In genomic region chr12:114355389-114356088, GRCh38 we compare ENCODE assay signal across 14 cellular contexts. TPM values are rescaled to one million over a fixed set of nuclear protein-coding genes. Genes with fewer than 3 reads are reported as not detected.
DNase-seq lines count a peak whose midpoint lies in the region; ATAC-seq and TF ChIP-seq lines count a peak whose summit lies in the region.
"Had no signal": no experiment of that assay in that cellular context is flagged by ENCODE, and none has a peak within 500 bp of the region (broad histone marks: within the 10 kb centered on the region; RNA-seq: fewer than 3 reads in every experiment).

No MANE protein-coding gene starts in this region.

- peak; percentile 5 for DNase-seq in DND-41
- peak; percentile 7 for DNase-seq in HCT116 (ENCODE audit: low read depth, low spot score)
- peak in 1 of 2 donors; percentile 43 for DNase-seq in left lung
- DNase-seq in SHP77 treated with DMSO at 0.1 percent for 48 hours (lab: John Stamatoyannopoulos, UW) = no peak
- DNase-seq in DMS153 (lab: John Stamatoyannopoulos, UW) = no peak
- DNase-seq: activated T-cell treated with anti-CD3 and anti-CD28 coated beads, Interleukin-2, amount 50 U/mL, for 1 hour; brain microvascular endothelial cell; NK-92 treated with Interleukin-12 subunit alpha and Interleukin-12 subunit beta, amount 100 ng/mL, for 24 hours; T1000 had no signal

- H3K9me2 ChIP-seq in HCT116 (ENCODE audit: insufficient read depth) = no peaks in the 10 kb centered on the region

- H3K27me3 ChIP-seq in DND-41 (ENCODE audit: insufficient read depth, low read length, poor library complexity) = no peaks in the 10 kb centered on the region
- peaks cover 35% of the 10 kb centered on the region for H3K27me3 ChIP-seq in HCT116 (ENCODE audit: insufficient read depth, low read length)
- H3K27me3 ChIP-seq in left lung = no peaks in the 10 kb centered on the region
- H3K27me3 ChIP-seq: brain microvascular endothelial cell, ovary had no signal

- POLR2A ChIA-PET in HCT116 (lab: Charles Lee) = no interaction called here

- TF ChIP-seq RAD21 in HCT116 (IDR thresholded peaks at IDR 0.05; ENCODE audit: low read depth) = peak; percentile 46; the same call in 1 of the 2 replicates

- ATAC-seq in DND-41 (ENCODE audit: insufficient read depth, low read depth) (no peak), HCT116 (peak; percentile 80), left lung (peak; percentile 25), GM18907 (IDR thresholded peaks at IDR 0.05; ENCODE audit: unreplicated experiment) (no peak)
- no peak for ATAC-seq in activated CD4-positive, CD25-positive, alpha-beta regulatory T cell treated with anti-CD3 and anti-CD28 coated beads, Interleukin-2, amount 50 U/mL, for 24 hours
- ATAC-seq: esophagus mucosa had no signal

- H2AFZ ChIP-seq in DND-41 (ENCODE audit: low read depth, low read length) = no peak overlapping the region
- H2AFZ ChIP-seq in HCT116 (ENCODE audit: low read depth, low read length, poor library complexity, severe bottlenecking) = no peak overlapping the region

- H3K4me1 ChIP-seq in DND-41 (ENCODE audit: insufficient read depth, low read length) (no peaks in the 10 kb centered on the region), HCT116 (ENCODE audit: control insufficient read depth in 1 of 2, insufficient read depth in 2 of 2, low read length in 2 of 2) (no peaks in the 10 kb centered on the region), left lung (no peaks in the 10 kb centered on the region)

- intact Hi-C loops in HCT116 (cut with micrococcal nuclease) = loop anchor here (10.0 kb wide), 1 partner anchor 119 kb away; no protein-coding TSS in a partner anchor
- intact Hi-C loops in left lung (cut with DNase I) = no loop called here

- H4K20me1 ChIP-seq in DND-41 (ENCODE audit: insufficient read depth, low read length) (no peaks in the 10 kb centered on the region), HCT116 (ENCODE audit: insufficient read depth) (no peaks in the 10 kb centered on the region)

- H3K4me2 ChIP-seq in DND-41 (ENCODE audit: insufficient read depth, low read length) = no peak overlapping the region
- H3K4me2 ChIP-seq in HCT116 (ENCODE audit: low read length) = no peak overlapping the region

- BruUV-seq in HCT116 (replicated peaks; lab: Mats Ljungman, UMichigan) = no TSS peak

- H3K9ac ChIP-seq in DND-41 (ENCODE audit: low read depth, low read length) (no peak overlapping the region), HCT116 (ENCODE audit: low read length) (no peak overlapping the region)

- TF ChIP-seq POLR2A in HCT116 (IDR thresholded peaks at IDR 0.05; ENCODE audit: borderline replicate concordance, extremely low read depth, insufficient read depth, insufficient read length) = no peak

- H3K36me3 ChIP-seq in DND-41 (ENCODE audit: insufficient read depth, low read length) (no peaks in the 10 kb centered on the region), HCT116 (ENCODE audit: control insufficient read depth in 1 of 2, insufficient read depth in 2 of 2, low read length in 2 of 2) (no peaks in the 10 kb centered on the region), left lung (no peaks in the 10 kb centered on the region)
- H3K36me3 ChIP-seq: brain microvascular endothelial cell, ovary had no signal

- H3K27ac ChIP-seq in DND-41 (ENCODE audit: low read length) (no peak overlapping the region), HCT116 (ENCODE audit: low read depth, low read length) (no peak overlapping the region), left lung (no peak overlapping the region)
- H3K27ac ChIP-seq: brain microvascular endothelial cell, ovary had no signal

- CTCF ChIA-PET in HCT116 (lab: Charles Lee) = interaction anchor here (0.9 kb wide), 1 partner anchor 153 kb away, joined by 4 read pairs; no protein-coding TSS in a partner anchor

- H3K4me3 ChIP-seq in DND-41 (ENCODE audit: low read depth in 1 of 2, low read length in 2 of 2) (no peak overlapping the region), HCT116 (replicated peaks in 1 of 2; ENCODE audit: low read depth in 1 of 2, low read length in 2 of 2) (no peak overlapping the region), WI38 (ENCODE audit: low read depth, low read length) (no peak overlapping the region), left lung (no peak overlapping the region)
- H3K4me3 ChIP-seq: ovary had no signal

- RAD21 ChIA-PET in HCT116 (lab: Charles Lee; ENCODE audit: low non-redundant PET in 1 of 2, low total read pairs in 2 of 2, uncharacterized antibody in 2 of 2, unreplicated experiment in 2 of 2) = no interaction called here

- H3K79me2 ChIP-seq in DND-41 (ENCODE audit: insufficient read depth, low read length) (no peaks in the 10 kb centered on the region), HCT116 (ENCODE audit: insufficient read depth, low read length) (no peaks in the 10 kb centered on the region)

- H3K9me3 ChIP-seq in DND-41 (ENCODE audit: insufficient read depth, low read length, severe bottlenecking) (no peaks in the 10 kb centered on the region), HCT116 (ENCODE audit: control insufficient read depth in 1 of 2, insufficient read depth in 1 of 2, low read depth in 1 of 2, low read length in 2 of 2) (no peaks in the 10 kb centered on the region), left lung (no peaks in the 10 kb centered on the region)
- H3K9me3 ChIP-seq: ovary had no signal

- TF ChIP-seq CTCF in DND-41 (IDR thresholded peaks at IDR 0.05; ENCODE audit: borderline replicate concordance, extremely low read depth, low read length, poor library complexity, severe bottlenecking) (peak; percentile 44), HCT116 (IDR thresholded peaks at IDR 0.05 in 2 of 3, conservative IDR thresholded peaks at IDR 0.05 in 1 of 3; ENCODE audit: borderline replicate concordance in 1 of 3, insufficient read depth in 1 of 3, low read depth in 2 of 3, low read length in 2 of 3) (peak; percentile 48 to 51 (median 49); a peak in 5 of 6 replicates), WI38 (IDR thresholded peaks at IDR 0.05; ENCODE audit: low read depth, low read length) (peak; percentile 36), left lung (IDR thresholded peaks at IDR 0.05) (no peak)

TF ChIP-seq in HCT116, 20 proteins besides CTCF, POLR2A, EP300 and RAD21:
- TF ChIP-seq FOSL1 (IDR thresholded peaks at IDR 0.05; ENCODE audit: low read depth) (no peak), EZH2 (IDR thresholded peaks at IDR 0.05) (no peak), ZFX (IDR thresholded peaks at IDR 0.05) (no peak)
TF ChIP-seq in HCT116: peak in this region for 0.

RNA-seq across cellular contexts. Expression of gene TBX5, which starts 50.4 kb away (rescaled TPM):
- total RNA-seq in HCT116 (2021; ENCODE audit: unreplicated experiment) = 0.10 TPM
- polyA plus RNA-seq in HCT116 (2012) = 0.06 and 0.08 TPM in 2 replicates
- total RNA-seq in left lung = 10 to 100 TPM; 16.8 to 18.1 TPM

Comparison
In these comparisons a context has a peak if more than half of its experiments do, and no peak if none do; other contexts are left out.
1. ATAC-seq: peak in HCT116 (single experiment) and left lung (single experiment); none in DND-41 (single experiment), activated CD4-positive, CD25-positive, alpha-beta regulatory T cell treated with anti-CD3 and anti-CD28 coated beads, Interleukin-2, amount 50 U/mL, for 24 hours (0 of 2) and GM18907 (single experiment).
2. DNase-seq: peak in DND-41 (single experiment) and HCT116 (single experiment); none in SHP77 treated with DMSO at 0.1 percent for 48 hours (single experiment) and DMS153 (single experiment).
3. CTCF ChIP-seq: peak in DND-41 (single experiment), HCT116 (3 of 3) and WI38 (single experiment); none in left lung (0 of 2).
4. RNA of gene TBX5, which starts 50.4 kb away (total RNA-seq): 16.8 to 18.1 TPM in left lung; 0.10 TPM in HCT116 (single experiment); every median in the first group is over 10 times any median in the second.